8 cellular contexts compared by ENCODE assay signal in genomic region chr14:73762375-73762822, GRCh38. TPM values are rescaled to one million over a fixed set of nuclear protein-coding genes. Genes with fewer than 3 reads are reported as not detected.
DNase-seq lines count a peak whose midpoint lies in the region; ATAC-seq and TF ChIP-seq lines count a peak whose summit lies in the region.

No MANE protein-coding gene starts in this region.

- H3K36me3 Mint-ChIP-seq in neural crest cell (ENCODE audit: low read depth), result no peaks in the 10 kb centered on the region

- no peak overlapping the region for H3K4me3 Mint-ChIP-seq in neural crest cell

- H3K9me3 Mint-ChIP-seq in neural crest cell, result no peaks in the 10 kb centered on the region

- H3K27me3 Mint-ChIP-seq in neural crest cell (ENCODE audit: low read depth), result peaks cover 2% of the 10 kb centered on the region

- intact Hi-C loops in head of caudate nucleus (cut with DNase I), result no loop called here

- H3K27ac Mint-ChIP-seq in neural crest cell (ENCODE audit: unreplicated experiment), result peak overlapping the region; percentile 1

- no peak for TF ChIP-seq CTCF in neural crest cell (conservative IDR thresholded peaks at IDR 0.05)

- DNase-seq in activated T-cell treated with anti-CD3 and anti-CD28 coated beads, Interleukin-2, amount 50 U/mL, for 48 hours, result peak; percentile 58 to 64
- DNase-seq in neural crest cell (ENCODE audit: low read depth, low spot score), result no peak
- no peak for DNase-seq in SW480 (ENCODE audit: low spot score)
- no peak for DNase-seq in C1 segment of cervical spinal cord (lab: John Stamatoyannopoulos, UW)
- no peak for DNase-seq in head of caudate nucleus
- no peak for DNase-seq in NCI-H146 (lab: John Stamatoyannopoulos, UW)

- peaks cover 42% of the 10 kb centered on the region for H3K4me1 Mint-ChIP-seq in neural crest cell

- ATAC-seq in GM21717 (IDR thresholded peaks at IDR 0.05; ENCODE audit: unreplicated experiment), result peak; percentile 21

- H3K4me3 ChIP-seq in GM08714 (ENCODE audit: low read length), result peak overlapping the region; percentile 22; the same call in 1 of the 2 replicates

RNA-seq across cellular contexts. Expression of gene PNMA1, which starts 48.2 kb away (rescaled TPM):
- total RNA-seq in neural crest cell, result 94.4 and 97.4 TPM in 2 replicates

Comparison
In these comparisons a context has a peak if more than half of its experiments do, and no peak if none do; other contexts are left out.
1. DNase-seq: peak in activated T-cell treated with anti-CD3 and anti-CD28 coated beads, Interleukin-2, amount 50 U/mL, for 48 hours (2 of 2); none in neural crest cell (single experiment), SW480 (single experiment), C1 segment of cervical spinal cord (0 of 14), head of caudate nucleus (0 of 42) and NCI-H146 (single experiment).